Comparison of ENCODE assay signal across 25 cellular contexts in genomic region chr4:156673483-156673882, GRCh38.
A peak's percentile ranks its signal among the peaks of the same experiment; 100 is the strongest.
DNase-seq lines count a peak whose midpoint lies in the region; ATAC-seq, FAIRE-seq and TF ChIP-seq lines count a peak whose summit lies in the region.
"Had no signal": no experiment of that assay in that cellular context is flagged by ENCODE, and none has a peak within 500 bp of the region (broad histone marks: within the 10 kb centered on the region; RNA-seq: fewer than 3 reads in every experiment).

No MANE protein-coding gene starts in this region.

- TF ChIP-seq CTCF in pancreas (IDR thresholded peaks at IDR 0.05): no peak

- H3K36me3 ChIP-seq in pancreas: no peaks in the 10 kb centered on the region
- H3K36me3 ChIP-seq: cardiac muscle cell, heart left ventricle, right atrium auricular region, SJCRH30, thyroid gland had no signal

- no peak overlapping the region for H3K4me3 ChIP-seq in pancreas
- H3K4me3 ChIP-seq: cardiac muscle cell, GM23338, heart left ventricle, PC-9, right atrium auricular region, SJCRH30, thyroid gland had no signal

- no peak for FAIRE-seq in pancreas (lab: Jason Lieb, UNC)
- FAIRE-seq: GM18507 had no signal

- intact Hi-C loops in pancreas (cut with DNase I): no loop called here

- H3K27me3 ChIP-seq in pancreas: no peaks in the 10 kb centered on the region
- H3K27me3 ChIP-seq: cardiac muscle cell, heart left ventricle, right atrium auricular region, SJCRH30, thyroid gland had no signal

- no peak overlapping the region for H3K27ac Mint-ChIP-seq in activated T-helper 17 cell treated with anti-CD3 and anti-CD28 coated beads, Interleukin-2, amount 50 U/mL, for 72 hours
- H3K27ac Mint-ChIP-seq: activated naive CD8-positive, alpha-beta T cell treated with anti-CD3 and anti-CD28 coated beads for 36 hours; activated T-cell treated with anti-CD3 and anti-CD28 coated beads, Interleukin-2, amount 50 U/mL, for 72 hours; CD4-positive, alpha-beta T cell; GM23338; stimulated activated memory B cell treated with anti-CD40 and anti-IgM and Interleukin-4, amounts not matched to agents 10 μg/mL and 1 μg/mL and 100 μg/mL, for 72 hours had no signal

- no peaks in the 10 kb centered on the region for H3K27me3 Mint-ChIP-seq in activated T-helper 17 cell treated with anti-CD3 and anti-CD28 coated beads, Interleukin-2, amount 50 U/mL, for 72 hours
- H3K27me3 Mint-ChIP-seq: activated naive CD8-positive, alpha-beta T cell treated with anti-CD3 and anti-CD28 coated beads for 36 hours; CD4-positive, alpha-beta T cell; stimulated activated memory B cell treated with anti-CD40 and anti-IgM and Interleukin-4, amounts not matched to agents 10 μg/mL and 1 μg/mL and 100 μg/mL, for 72 hours had no signal

- WGBS in pancreas, 2 donors: 65 to 66% methylated on average over 4 of the region's 4 CpGs

- ATAC-seq in pancreas (peak in 3 of 4 donors; percentile 21 to 52 (median 46)), HG03565 (IDR thresholded peaks at IDR 0.05; ENCODE audit: unreplicated experiment) (no peak), HG02610 (IDR thresholded peaks at IDR 0.05; ENCODE audit: unreplicated experiment) (no peak)
- ATAC-seq in activated T-helper 17 cell treated with anti-CD3 and anti-CD28 coated beads, Interleukin-2, amount 50 U/mL, for 72 hours (replicated peaks): no peak
- ATAC-seq: activated T-cell treated with anti-CD3 and anti-CD28 coated beads, Interleukin-2, amount 50 U/mL, for 72 hours; GM23338; heart left ventricle; stimulated activated memory B cell treated with anti-CD40 and anti-IgM and Interleukin-4, amounts not matched to agents 10 μg/mL and 1 μg/mL and 100 μg/mL, for 72 hours had no signal

- peaks cover 3% of the 10 kb centered on the region for H3K9me3 Mint-ChIP-seq in activated T-helper 17 cell treated with anti-CD3 and anti-CD28 coated beads, Interleukin-2, amount 50 U/mL, for 72 hours
- H3K9me3 Mint-ChIP-seq: activated naive CD8-positive, alpha-beta T cell treated with anti-CD3 and anti-CD28 coated beads for 36 hours; GM23338; stimulated activated memory B cell treated with anti-CD40 and anti-IgM and Interleukin-4, amounts not matched to agents 10 μg/mL and 1 μg/mL and 100 μg/mL, for 72 hours had no signal

- peak; percentile 48 for DNase-seq in ELR (ENCODE audit: low read depth)
- peak; percentile 6 for DNase-seq in SK-MEL-5 (ENCODE audit: low read depth, low spot score)
- DNase-seq in fibroblast of gingiva (ENCODE audit: low read depth): peak; percentile 15
- no peak for DNase-seq in pancreas
- DNase-seq in stimulated activated CD4-positive, alpha-beta T cell treated with anti-CD3 and anti-CD28 coated beads, Interleukin-15, amount 100 ng/mL, for 24 hours: no peak
- DNase-seq: activated CD4-positive, CD25-positive, alpha-beta regulatory T cell treated with anti-CD3 and anti-CD28 coated beads, Interleukin-2, amount 50 U/mL, for 72 hours; activated CD8-positive, alpha-beta memory T cell treated with anti-CD3 and anti-CD28 coated beads for 24 hours; activated naive CD8-positive, alpha-beta T cell treated with anti-CD3 and anti-CD28 coated beads for 36 hours; activated T-cell treated with anti-CD3 and anti-CD28 coated beads, Interleukin-2, amount 50 U/mL, for 72 hours; CD4-positive, alpha-beta T cell; DMS53; heart left ventricle; MM.1S; nucleus accumbens; PC-9; SJCRH30; thyroid gland had no signal

- no peaks in the 10 kb centered on the region for H3K4me1 Mint-ChIP-seq in activated T-helper 17 cell treated with anti-CD3 and anti-CD28 coated beads, Interleukin-2, amount 50 U/mL, for 72 hours
- H3K4me1 Mint-ChIP-seq: activated naive CD8-positive, alpha-beta T cell treated with anti-CD3 and anti-CD28 coated beads for 36 hours; GM23338; stimulated activated memory B cell treated with anti-CD40 and anti-IgM and Interleukin-4, amounts not matched to agents 10 μg/mL and 1 μg/mL and 100 μg/mL, for 72 hours had no signal

- H3K9me3 ChIP-seq in pancreas: no peaks in the 10 kb centered on the region
- H3K9me3 ChIP-seq: heart left ventricle, right atrium auricular region, SJCRH30, thyroid gland had no signal

- H3K27ac ChIP-seq in pancreas: no peak overlapping the region
- H3K27ac ChIP-seq: cardiac muscle cell, heart left ventricle, PC-9, right atrium auricular region, SJCRH30, thyroid gland had no signal

- H3K4me1 ChIP-seq in pancreas: peaks cover 0 to 3% (median 0%) of the 10 kb centered on the region in 3 donors
- H3K4me1 ChIP-seq: right atrium auricular region, thyroid gland had no signal

- in situ Hi-C loops in SK-MEL-5 (cut with HindIII; ENCODE audit: low pct_unique_long_range_greater_than_20kb, low sequenced_read_pairs): no loop called here

- H3K36me3 Mint-ChIP-seq in activated T-helper 17 cell treated with anti-CD3 and anti-CD28 coated beads, Interleukin-2, amount 50 U/mL, for 72 hours (ENCODE audit: low read depth): no peaks in the 10 kb centered on the region
- H3K36me3 Mint-ChIP-seq: activated naive CD8-positive, alpha-beta T cell treated with anti-CD3 and anti-CD28 coated beads for 36 hours; stimulated activated memory B cell treated with anti-CD40 and anti-IgM and Interleukin-4, amounts not matched to agents 10 μg/mL and 1 μg/mL and 100 μg/mL, for 72 hours had no signal

- no peak overlapping the region for H3K4me3 Mint-ChIP-seq in activated T-helper 17 cell treated with anti-CD3 and anti-CD28 coated beads, Interleukin-2, amount 50 U/mL, for 72 hours
- H3K4me3 Mint-ChIP-seq: activated naive CD8-positive, alpha-beta T cell treated with anti-CD3 and anti-CD28 coated beads for 36 hours; activated T-cell treated with anti-CD3 and anti-CD28 coated beads, Interleukin-2, amount 50 U/mL, for 72 hours; CD4-positive, alpha-beta T cell; GM23338; stimulated activated memory B cell treated with anti-CD40 and anti-IgM and Interleukin-4, amounts not matched to agents 10 μg/mL and 1 μg/mL and 100 μg/mL, for 72 hours had no signal

Comparison
In these comparisons a context has a peak if more than half of its experiments do, and no peak if none do; other contexts are left out.
1. DNase-seq: peak in ELR (single experiment), SK-MEL-5 (single experiment) and fibroblast of gingiva (single experiment); none in pancreas (0 of 6) and stimulated activated CD4-positive, alpha-beta T cell treated with anti-CD3 and anti-CD28 coated beads, Interleukin-15, amount 100 ng/mL, for 24 hours (single experiment).
2. ATAC-seq: peak in pancreas (3 of 4); none in HG03565 (single experiment), HG02610 (single experiment) and activated T-helper 17 cell treated with anti-CD3 and anti-CD28 coated beads, Interleukin-2, amount 50 U/mL, for 72 hours (single experiment).